Comparison of ENCODE assay signal across 18 cellular contexts in genomic region chr10:3943695-3944257, GRCh38.
DNase-seq lines count a peak whose midpoint lies in the region; ATAC-seq and TF ChIP-seq lines count a peak whose summit lies in the region.
"Had no signal": no experiment of that assay in that cellular context is flagged by ENCODE, and none has a peak within 500 bp of the region (broad histone marks: within the 10 kb centered on the region; RNA-seq: fewer than 3 reads in every experiment).

No MANE protein-coding gene starts in this region.

- H3K27ac ChIP-seq in tibial artery = peak overlapping the region; percentile 43
- no peak overlapping the region for H3K27ac ChIP-seq in gastrocnemius medialis
- H3K27ac ChIP-seq: spleen, thyroid gland had no signal

- peaks cover 49% of the 10 kb centered on the region for H3K4me1 Mint-ChIP-seq in activated T-cell treated with anti-CD3 and anti-CD28 coated beads, Interleukin-2, amount 50 U/mL, for 4 hours (ENCODE audit: low read depth)
- peaks cover 49% of the 10 kb centered on the region for H3K4me1 Mint-ChIP-seq in T-helper 2 cell treated with Interferon-gamma antibody and Interleukin-4, amounts not matched to agents 5 μg/mL and 100 μg/mL, for 36 hours (ENCODE audit: low read depth)
- peaks cover 45 to 60% of the 10 kb centered on the region in 2 donors for H3K4me1 Mint-ChIP-seq in effector memory CD8-positive, alpha-beta T cell (ENCODE audit: low read depth in 2 of 2)

- in situ Hi-C loops in gastrocnemius medialis (cut with MboI; ENCODE audit: low sequenced_read_pairs in 4 of 4) = no loop called here

- no peak for ATAC-seq in activated T-cell treated with anti-CD3 and anti-CD28 coated beads, Interleukin-2, amount 50 U/mL, for 4 hours
- ATAC-seq in effector memory CD8-positive, alpha-beta T cell (replicated peaks) = no peak
- ATAC-seq in left lobe of liver = no peak
- ATAC-seq in gastrocnemius medialis = no peak

- H3K4me1 ChIP-seq in tibial artery (peaks cover 0 to 28% (median 3%) of the 10 kb centered on the region in 4 donors), gastrocnemius medialis (no peaks in the 10 kb centered on the region)
- H3K4me1 ChIP-seq: thyroid gland had no signal

- H3K36me3 Mint-ChIP-seq in activated T-cell treated with anti-CD3 and anti-CD28 coated beads, Interleukin-2, amount 50 U/mL, for 4 hours (ENCODE audit: insufficient read depth) = no peaks in the 10 kb centered on the region
- peaks cover 9% of the 10 kb centered on the region for H3K36me3 Mint-ChIP-seq in T-helper 2 cell treated with Interferon-gamma antibody and Interleukin-4, amounts not matched to agents 5 μg/mL and 100 μg/mL, for 36 hours (ENCODE audit: low read depth)
- peaks cover 35% of the 10 kb centered on the region for H3K36me3 Mint-ChIP-seq in effector memory CD8-positive, alpha-beta T cell (ENCODE audit: insufficient read depth)

- DNase-seq in activated T-cell treated with anti-CD3 and anti-CD28 coated beads, Interleukin-2, amount 50 U/mL, for 4 hours = no peak
- DNase-seq in activated T-cell treated with anti-CD3 and anti-CD28 coated beads for 4 hours = no peak
- DNase-seq in T-helper 2 cell treated with Interferon-gamma antibody and Interleukin-4, amounts not matched to agents 5 μg/mL and 100 μg/mL, for 36 hours (ENCODE audit: low spot score) = no peak
- no peak for DNase-seq in effector memory CD8-positive, alpha-beta T cell
- no peak for DNase-seq in tibial artery
- no peak for DNase-seq in left lobe of liver (ENCODE audit: low spot score)
- DNase-seq in gastrocnemius medialis = no peak
- no peak for DNase-seq in SIG-M5 (lab: John Stamatoyannopoulos, UW)
- DNase-seq: activated CD4-positive, CD25-positive, alpha-beta regulatory T cell treated with anti-CD3 and anti-CD28 coated beads, Interleukin-2, amount 50 U/mL, for 72 hours; cerebellar nuclear complex; effector CD8-positive, alpha-beta T cell; GM23248; mesendoderm; NCI-H1436; NCI-H2171; spleen; stimulated activated CD8-positive, alpha-beta memory T cell treated with anti-CD3 and anti-CD28 coated beads, Interleukin-4, amount 100 ng/mL, for 48 hours; thyroid gland had no signal

- H3K27ac Mint-ChIP-seq in T-helper 2 cell treated with Interferon-gamma antibody and Interleukin-4, amounts not matched to agents 5 μg/mL and 100 μg/mL, for 36 hours = peak overlapping the region; percentile 65
- H3K27ac Mint-ChIP-seq in effector memory CD8-positive, alpha-beta T cell = peak overlapping the region; percentile 68 to 99

- H3K27me3 Mint-ChIP-seq in activated T-cell treated with anti-CD3 and anti-CD28 coated beads, Interleukin-2, amount 50 U/mL, for 4 hours (ENCODE audit: low read depth) = no peaks in the 10 kb centered on the region
- no peaks in the 10 kb centered on the region for H3K27me3 Mint-ChIP-seq in T-helper 2 cell treated with Interferon-gamma antibody and Interleukin-4, amounts not matched to agents 5 μg/mL and 100 μg/mL, for 36 hours (ENCODE audit: low read depth)
- no peaks in the 10 kb centered on the region for H3K27me3 Mint-ChIP-seq in effector memory CD8-positive, alpha-beta T cell

- H3K27me3 ChIP-seq in tibial artery (no peaks in the 10 kb centered on the region), gastrocnemius medialis (no peaks in the 10 kb centered on the region)
- H3K27me3 ChIP-seq: spleen, thyroid gland had no signal

- intact Hi-C loops in tibial artery (cut with DNase I; ENCODE audit: low total_unique reads) (no loop called here), gastrocnemius medialis (cut with DNase I; ENCODE audit: low total_unique reads) (no loop called here)

- H3K9me3 Mint-ChIP-seq in activated T-cell treated with anti-CD3 and anti-CD28 coated beads, Interleukin-2, amount 50 U/mL, for 4 hours = no peaks in the 10 kb centered on the region
- peaks cover 5% of the 10 kb centered on the region for H3K9me3 Mint-ChIP-seq in T-helper 2 cell treated with Interferon-gamma antibody and Interleukin-4, amounts not matched to agents 5 μg/mL and 100 μg/mL, for 36 hours
- H3K9me3 Mint-ChIP-seq in effector memory CD8-positive, alpha-beta T cell = no peaks in the 10 kb centered on the region

- TF ChIP-seq CTCF in tibial artery (IDR thresholded peaks at IDR 0.05) (no peak), gastrocnemius medialis (IDR thresholded peaks at IDR 0.05 in 4 of 5, conservative IDR thresholded peaks at IDR 0.05 in 1 of 5) (no peak)

- peak overlapping the region; percentile 54 for H3K4me3 Mint-ChIP-seq in activated T-cell treated with anti-CD3 and anti-CD28 coated beads, Interleukin-2, amount 50 U/mL, for 4 hours
- H3K4me3 Mint-ChIP-seq in T-helper 2 cell treated with Interferon-gamma antibody and Interleukin-4, amounts not matched to agents 5 μg/mL and 100 μg/mL, for 36 hours = no peak overlapping the region
- peak overlapping the region; percentile 13 to 39 for H3K4me3 Mint-ChIP-seq in effector memory CD8-positive, alpha-beta T cell

- no peaks in the 10 kb centered on the region for H3K9me3 ChIP-seq in tibial artery
- no peaks in the 10 kb centered on the region for H3K9me3 ChIP-seq in gastrocnemius medialis
- H3K9me3 ChIP-seq: thyroid gland had no signal

- H3K36me3 ChIP-seq in tibial artery = no peaks in the 10 kb centered on the region
- no peaks in the 10 kb centered on the region for H3K36me3 ChIP-seq in gastrocnemius medialis
- H3K36me3 ChIP-seq: spleen, thyroid gland had no signal

- TF ChIP-seq POLR2A in gastrocnemius medialis (IDR thresholded peaks at IDR 0.05) = no peak

- H3K4me3 ChIP-seq in tibial artery (no peak overlapping the region), gastrocnemius medialis (no peak overlapping the region)
- H3K4me3 ChIP-seq: GM23248, spleen, thyroid gland had no signal

Comparison
In these comparisons a context has a peak if more than half of its experiments do, and no peak if none do; other contexts are left out.
1. H3K27ac ChIP-seq: peak in tibial artery (2 of 2); none in gastrocnemius medialis (0 of 4).